In genomic region chr6:36519352-36519751, GRCh38 we compare ENCODE assay signal across 1 cellular context.
TF ChIP-seq lines count a peak whose summit lies in the region.

No MANE protein-coding gene starts in this region.

TF ChIP-seq in GM23338, 12 proteins besides CTCF, POLR2A, EP300 and RAD21 (continued from another document):
- no peak for TF ChIP-seq REST (IDR thresholded peaks at IDR 0.05; ENCODE audit: unreplicated experiment)
- no peak for TF ChIP-seq CREB1 (CRISPR knock-in tag; IDR thresholded peaks at IDR 0.05; ENCODE audit: low read depth)
- no peak for TF ChIP-seq STAT1 (IDR thresholded peaks at IDR 0.05; ENCODE audit: unreplicated experiment)
- no peak for TF ChIP-seq ZNF331 (CRISPR knock-in tag; IDR thresholded peaks at IDR 0.05; ENCODE audit: low read depth)
- TF ChIP-seq ZNF114 (CRISPR knock-in tag; IDR thresholded peaks at IDR 0.05): no peak
- no peak for TF ChIP-seq NANOG (IDR thresholded peaks at IDR 0.05; ENCODE audit: borderline replicate concordance)
- no peak for TF ChIP-seq JUNB (IDR thresholded peaks at IDR 0.05; ENCODE audit: unreplicated experiment)
- no peak for TF ChIP-seq EZH2 (IDR thresholded peaks at IDR 0.05; ENCODE audit: low read depth, unreplicated experiment)
TF ChIP-seq in GM23338: peak in this region for 0.
